ENCODE assay signal across 8 cellular contexts in the genomic region with DNA sequence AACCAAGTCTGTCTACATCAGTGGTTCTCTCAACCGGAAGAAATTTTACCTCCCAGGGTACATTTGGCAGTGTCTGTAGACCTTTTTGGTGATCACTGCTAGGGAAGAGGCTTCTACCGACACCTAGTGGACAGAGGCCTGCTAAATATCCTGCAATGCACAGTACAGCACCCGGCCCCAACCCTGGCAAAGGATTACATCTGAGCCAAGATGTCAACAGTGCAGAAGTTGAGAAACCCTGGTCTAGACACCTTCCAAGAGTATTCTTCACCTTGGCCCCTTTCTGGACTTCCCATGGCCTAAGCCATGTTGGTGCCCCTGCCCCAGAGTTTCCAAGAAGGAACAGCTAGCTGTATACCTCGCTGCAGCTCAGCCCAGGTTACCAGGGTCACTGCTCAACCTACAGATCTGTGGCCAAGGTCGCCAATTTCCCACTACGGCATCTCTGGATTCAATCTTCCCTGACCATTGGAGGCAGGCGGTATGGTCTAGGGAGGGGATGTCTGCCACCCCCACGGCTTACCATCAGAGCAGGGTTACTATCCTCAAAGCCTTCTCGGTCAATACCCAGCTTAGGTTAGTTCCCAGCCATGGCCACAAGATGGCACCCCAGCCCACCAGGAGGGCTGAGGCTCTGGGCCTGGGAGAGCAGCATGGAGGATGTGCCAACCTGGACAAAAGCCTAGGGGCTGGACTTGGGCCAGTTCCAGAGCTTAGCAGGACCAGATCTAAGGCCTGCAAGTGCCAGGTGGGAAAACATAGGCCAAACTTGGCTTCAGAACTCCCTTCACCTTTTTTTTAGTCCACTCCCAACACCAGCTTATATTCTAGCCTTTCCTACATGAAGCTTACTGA. TPM values are rescaled to one million over a fixed set of nuclear protein-coding genes. Genes with fewer than 3 reads are reported as not detected.
DNase-seq lines count a peak whose midpoint lies in the region; TF ChIP-seq lines count a peak whose summit lies in the region.

No MANE protein-coding gene starts in this region.

- POLR2A ChIA-PET in GM10248 (lab: Yijun Ruan, JAX) = interaction anchor here (0.7 kb wide), 1 partner anchor 20 kb away, joined by 3 read pairs; no protein-coding TSS in a partner anchor

- DNase-seq in GM10248 (ENCODE audit: extremely low spot score) = peak; percentile 84
- peak; percentile 64 for DNase-seq in HFFc6
- DNase-seq in NCI-H1048 (lab: John Stamatoyannopoulos, UW) = peak; percentile 35
- DNase-seq in SIG-M5 treated with dmso at 0.1 percent for 504 hours (lab: John Stamatoyannopoulos, UW; ENCODE audit: unreplicated experiment) = peak; percentile 45
- DNase-seq in activated naive CD4-positive, alpha-beta T cell treated with anti-CD3 and anti-CD28 coated beads for 36 hours = peak; percentile 80
- peak; percentile 45 for DNase-seq in glomerular endothelial cell (ENCODE audit: extremely low read depth, low read depth, low spot score)
- DNase-seq in posterior cingulate gyrus = peak; percentile 78 to 98 (median 89)
- DNase-seq in GOT3 (lab: John Stamatoyannopoulos, UW) = no peak

- no peaks in the 10 kb centered on the region for H3K9me3 Mint-ChIP-seq in HFFc6
- no peaks in the 10 kb centered on the region for H3K9me3 Mint-ChIP-seq in activated naive CD4-positive, alpha-beta T cell treated with anti-CD3 and anti-CD28 coated beads for 36 hours

- H3K4me1 Mint-ChIP-seq in HFFc6 (ENCODE audit: low read depth) = no peaks in the 10 kb centered on the region
- H3K4me1 Mint-ChIP-seq in activated naive CD4-positive, alpha-beta T cell treated with anti-CD3 and anti-CD28 coated beads for 36 hours (ENCODE audit: low read depth) = peaks cover 5% of the 10 kb centered on the region

- no peak overlapping the region for H3K27ac Mint-ChIP-seq in HFFc6
- H3K27ac Mint-ChIP-seq in activated naive CD4-positive, alpha-beta T cell treated with anti-CD3 and anti-CD28 coated beads for 36 hours = no peak overlapping the region

- TF ChIP-seq CTCF in GM10248 (IDR thresholded peaks at IDR 0.05; ENCODE audit: control extremely low read depth, extremely low read depth, low read depth, missing control alignments) = peak; percentile 93
- peak; percentile 85 for TF ChIP-seq CTCF in HFFc6 (IDR thresholded peaks at IDR 0.05)

- no peak overlapping the region for H3K4me3 Mint-ChIP-seq in HFFc6
- H3K4me3 Mint-ChIP-seq in activated naive CD4-positive, alpha-beta T cell treated with anti-CD3 and anti-CD28 coated beads for 36 hours = no peak overlapping the region

- CTCF ChIA-PET in GM10248 (lab: Yijun Ruan, JAX) = interaction anchor here (0.7 to 10.5 kb wide), 65 partner anchors 9 to 971 kb away, joined by 3 to 290 read pairs (median 4); a partner anchor contains a TSS
- CTCF ChIA-PET in activated naive CD4-positive, alpha-beta T cell treated with anti-CD3 and anti-CD28 coated beads for 36 hours (lab: Charles Lee) = interaction anchor here (0.6 to 3.2 kb wide), 51 partner anchors 10 to 473 kb away, joined by 3 to 100 read pairs (median 4); a partner anchor contains a TSS

- intact Hi-C loops in activated naive CD4-positive, alpha-beta T cell treated with anti-CD3 and anti-CD28 coated beads for 36 hours (cut with micrococcal nuclease) = loop anchor here (1.0 to 10.0 kb wide), 5 partner anchors 132 to 364 kb away; a partner anchor contains a TSS
- intact Hi-C loops in posterior cingulate gyrus (cut with DNase I) = loop anchor here (1.0 to 2.0 kb wide), 2 partner anchors 132 to 248 kb away; no protein-coding TSS in a partner anchor

- H3K27me3 Mint-ChIP-seq in HFFc6 (ENCODE audit: insufficient read depth) = peaks cover 31% of the 10 kb centered on the region
- peaks cover 43% of the 10 kb centered on the region for H3K27me3 Mint-ChIP-seq in activated naive CD4-positive, alpha-beta T cell treated with anti-CD3 and anti-CD28 coated beads for 36 hours (ENCODE audit: low read depth)

- no peaks in the 10 kb centered on the region for H3K36me3 Mint-ChIP-seq in HFFc6 (ENCODE audit: low read depth)
- H3K36me3 Mint-ChIP-seq in activated naive CD4-positive, alpha-beta T cell treated with anti-CD3 and anti-CD28 coated beads for 36 hours (ENCODE audit: low read depth) = no peaks in the 10 kb centered on the region

RNA-seq across cellular contexts. Expression of a gene that starts 3.7 kb away (rescaled TPM):
- not detected for total RNA-seq in HFFc6 (2021; fragmentation: NEBNext Ultra II Directional; extraction: Animal tissue kit (Norgen Biotek cat#: 25700))
- total RNA-seq in activated naive CD4-positive, alpha-beta T cell treated with anti-CD3 and anti-CD28 coated beads for 36 hours = not detected
- total RNA-seq in glomerular endothelial cell = not detected in 2 replicates

RNA-seq across cellular contexts. Expression of a gene that starts 11.5 kb away (rescaled TPM):
- not detected for total RNA-seq in HFFc6 (2021; fragmentation: NEBNext Ultra II Directional; extraction: Animal tissue kit (Norgen Biotek cat#: 25700))
- total RNA-seq in activated naive CD4-positive, alpha-beta T cell treated with anti-CD3 and anti-CD28 coated beads for 36 hours = not detected
- not detected in 2 replicates for total RNA-seq in glomerular endothelial cell
